In the genomic region with DNA sequence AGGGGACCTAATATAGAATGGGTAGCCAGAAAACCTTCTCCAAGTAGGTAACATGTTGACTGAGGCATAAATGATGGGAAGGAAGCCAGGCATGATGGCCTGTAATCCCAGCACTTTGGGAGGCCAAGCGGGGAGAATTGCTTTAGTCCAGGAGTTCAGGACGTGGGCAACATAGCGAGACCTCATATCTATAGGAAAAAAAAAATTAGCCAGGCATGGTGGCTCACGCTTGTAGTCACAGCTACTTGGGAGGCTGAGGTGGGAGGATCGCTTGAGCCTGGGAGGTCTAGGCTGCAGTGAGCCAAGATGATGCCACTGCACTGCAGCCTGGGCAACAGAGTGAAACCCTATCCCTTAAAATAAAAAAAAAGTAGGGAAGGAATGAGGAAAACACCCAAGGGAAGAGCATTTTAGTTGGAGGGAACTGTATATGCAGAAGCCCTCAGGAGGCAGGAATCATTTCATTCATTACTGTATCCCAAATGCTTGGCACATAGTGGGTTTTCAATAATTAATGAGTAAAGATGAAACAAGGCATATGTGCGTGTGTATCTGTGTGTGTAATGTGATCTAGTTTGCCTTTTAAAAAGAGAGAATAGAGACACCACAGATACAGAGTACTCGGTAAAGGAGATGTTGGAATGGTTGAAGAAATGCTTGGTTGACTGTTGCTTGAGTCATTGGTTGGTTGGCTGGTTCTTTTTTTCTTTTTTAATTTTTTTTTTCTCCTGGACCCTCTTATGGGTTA, we compare ENCODE assay signal across 16 cellular contexts. TPM values are rescaled to one million over a fixed set of nuclear protein-coding genes. Genes with fewer than 3 reads are reported as not detected.
A peak's percentile ranks its signal among the peaks of the same experiment; 100 is the strongest.
DNase-seq lines count a peak whose midpoint lies in the region; ATAC-seq, FAIRE-seq and TF ChIP-seq lines count a peak whose summit lies in the region.
"Had no signal": no experiment of that assay in that cellular context is flagged by ENCODE, and none has a peak within 500 bp of the region (broad histone marks: within the 10 kb centered on the region; RNA-seq: fewer than 3 reads in every experiment).

No MANE protein-coding gene starts in this region.

- peaks cover 5% of the 10 kb centered on the region for H3K27me3 Mint-ChIP-seq in activated CD4-positive, alpha-beta T cell treated with anti-CD3 and anti-CD28 coated beads, Interleukin-2, amount 10 ng/mL, durations not matched to agents 7 days and 5 days
- peaks cover 6% of the 10 kb centered on the region for H3K27me3 Mint-ChIP-seq in IgD-negative memory B cell

- CTCF ChIA-PET in activated CD4-positive, alpha-beta T cell treated with anti-CD3 and anti-CD28 coated beads, Interleukin-2, amount 10 ng/mL, durations not matched to agents 7 days and 5 days (lab: Charles Lee), result no interaction called here
- CTCF ChIA-PET in GM12878 (lab: Yijun Ruan, JAX), result interaction anchor here (1.1 to 2.2 kb wide), 2 partner anchors 34 to 51 kb away, joined by 3 to 4 read pairs; a partner anchor contains a TSS

- TF ChIP-seq CTCF in GM12878 (IDR thresholded peaks at IDR 0.05 in 2 of 3, conservative IDR thresholded peaks at IDR 0.05 in 1 of 3; ENCODE audit: control insufficient read depth in 2 of 3, extremely low read depth in 1 of 3, insufficient read depth in 1 of 3, low read depth in 3 of 3, low read length in 3 of 3) (no peak), neutrophil (IDR thresholded peaks at IDR 0.05) (no peak), heart left ventricle (IDR thresholded peaks at IDR 0.05) (no peak)

- peak overlapping the region; percentile 34 for H3K27ac Mint-ChIP-seq in activated CD4-positive, alpha-beta T cell treated with anti-CD3 and anti-CD28 coated beads, Interleukin-2, amount 10 ng/mL, durations not matched to agents 7 days and 5 days
- peak overlapping the region in 2 of 3 donors; percentile 73 to 98 for H3K27ac Mint-ChIP-seq in IgD-negative memory B cell

- TF ChIP-seq RAD21 in GM12878 (IDR thresholded peaks at IDR 0.05; ENCODE audit: insufficient read depth, low read depth, low read length), result no peak

- RAD21 ChIA-PET in GM12878 (lab: Charles Lee; ENCODE audit: unreplicated experiment), result no interaction called here

- TF ChIP-seq POLR2A in GM12878 (IDR thresholded peaks at IDR 0.05; ENCODE audit: low read depth, low read length) (no peak), heart left ventricle (IDR thresholded peaks at IDR 0.05) (no peak)

- H3K9me3 ChIP-seq in GM12878 (replicated peaks; ENCODE audit: control insufficient read depth, insufficient read depth, low read length) (no peaks in the 10 kb centered on the region), neutrophil (no peaks in the 10 kb centered on the region), heart left ventricle (no peaks in the 10 kb centered on the region)
- H3K9me3 ChIP-seq: suprapubic skin had no signal

- DNase-seq in activated CD4-positive, alpha-beta T cell treated with anti-CD3 and anti-CD28 coated beads, Interleukin-2, amount 10 ng/mL, durations not matched to agents 7 days and 5 days, result no peak
- DNase-seq in activated CD4-positive, alpha-beta T cell treated with anti-CD3 and anti-CD28 coated beads for 48 hours, result no peak
- DNase-seq in GM12878 (ENCODE audit: low read depth, low spot score) (no peak), heart left ventricle (no peak), inferior parietal cortex (ENCODE audit: extremely low spot score) (no peak)
- DNase-seq: ACHN; activated CD4-positive, alpha-beta T cell treated with anti-CD3 and anti-CD28 coated beads, Interleukin-2, amount 50 U/mL, for 4 hours; small intestine had no signal

- no peak overlapping the region for H3K27ac ChIP-seq in GM12878 (ENCODE audit: control insufficient read depth, insufficient read depth)
- peak overlapping the region; percentile 8 for H3K27ac ChIP-seq in neutrophil
- peak overlapping the region in 4 of 12 donors; percentile 91 to 98 (median 95) for H3K27ac ChIP-seq in heart left ventricle
- H3K27ac ChIP-seq: suprapubic skin had no signal

- 86% methylated on average over 7 of the region's 7 CpGs for WGBS in GM12878 (ENCODE audit: insufficient coverage, insufficient replicate concordance, low lambda C conversion rate, missing lambda C conversion rate)
- 91 to 97% (median 95%) methylated on average over 7 of the region's 7 CpGs for WGBS in heart left ventricle, 4 donors

- peaks cover 53% of the 10 kb centered on the region for H3K79me2 ChIP-seq in GM12878 (ENCODE audit: control insufficient read depth, insufficient read depth, low read length)

- no peaks in the 10 kb centered on the region for H3K9me3 Mint-ChIP-seq in activated CD4-positive, alpha-beta T cell treated with anti-CD3 and anti-CD28 coated beads, Interleukin-2, amount 10 ng/mL, durations not matched to agents 7 days and 5 days
- peaks cover 0 to 7% (median 0%) of the 10 kb centered on the region in 3 donors for H3K9me3 Mint-ChIP-seq in IgD-negative memory B cell

- peaks cover 38% of the 10 kb centered on the region for H3K36me3 Mint-ChIP-seq in activated CD4-positive, alpha-beta T cell treated with anti-CD3 and anti-CD28 coated beads, Interleukin-2, amount 10 ng/mL, durations not matched to agents 7 days and 5 days (ENCODE audit: low read depth)
- peaks cover 2% of the 10 kb centered on the region for H3K36me3 Mint-ChIP-seq in IgD-negative memory B cell

- POLR2A ChIA-PET in activated CD4-positive, alpha-beta T cell treated with anti-CD3 and anti-CD28 coated beads, Interleukin-2, amount 10 ng/mL, durations not matched to agents 7 days and 5 days (lab: Charles Lee), result no interaction called here
- POLR2A ChIA-PET in GM12878 (lab: Charles Lee), result interaction anchor here (4.7 to 5.8 kb wide), 2 partner anchors 35 to 62 kb away, joined by 30 to 113 read pairs; a partner anchor contains a TSS

- H3K4me1 Mint-ChIP-seq in activated CD4-positive, alpha-beta T cell treated with anti-CD3 and anti-CD28 coated beads, Interleukin-2, amount 10 ng/mL, durations not matched to agents 7 days and 5 days, result peaks cover 50% of the 10 kb centered on the region
- H3K4me1 Mint-ChIP-seq in IgD-negative memory B cell, result peaks cover 23 to 36% (median 29%) of the 10 kb centered on the region in 3 donors

- H3K4me2 ChIP-seq in GM12878 (ENCODE audit: control insufficient read depth, insufficient read depth), result peak overlapping the region; percentile 49

- H4K20me1 ChIP-seq in GM12878 (ENCODE audit: control insufficient read depth, insufficient read depth), result no peaks in the 10 kb centered on the region

- H3K27me3 ChIP-seq in GM12878 (replicated peaks in 1 of 2; ENCODE audit: control insufficient read depth in 2 of 2, insufficient read depth in 2 of 2, low read length in 1 of 2) (no peaks in the 10 kb centered on the region), neutrophil (peaks cover 8% of the 10 kb centered on the region), heart left ventricle (no peaks in the 10 kb centered on the region)
- H3K27me3 ChIP-seq: suprapubic skin had no signal

- H3K4me3 Mint-ChIP-seq in activated CD4-positive, alpha-beta T cell treated with anti-CD3 and anti-CD28 coated beads, Interleukin-2, amount 10 ng/mL, durations not matched to agents 7 days and 5 days, result no peak overlapping the region
- peak overlapping the region in 1 of 4 donors; percentile 96 for H3K4me3 Mint-ChIP-seq in IgD-negative memory B cell

- H3K9ac ChIP-seq in GM12878 (ENCODE audit: control insufficient read depth, insufficient read depth, low read length), result no peak overlapping the region

- no TSS peak for BruUV-seq in GM12878 (replicated peaks; lab: Mats Ljungman, UMichigan)

- intact Hi-C loops in GM12878 (cut with micrococcal nuclease; ENCODE audit: unreplicated experiment), result no loop called here
- intact Hi-C loops in heart left ventricle (cut with DNase I), result loop anchor here in 1 of 10 donors (10.0 kb wide), 1 partner anchor 203 kb away; no protein-coding TSS in a partner anchor

- no peak for FAIRE-seq in GM12878 (lab: Jason Lieb, UNC)
- FAIRE-seq: small intestine had no signal

- peaks cover 15% of the 10 kb centered on the region for H3K4me1 ChIP-seq in GM12878 (ENCODE audit: control insufficient read depth, insufficient read depth, low read length)
- peaks cover 11 to 18% of the 10 kb centered on the region in 2 experiments for H3K4me1 ChIP-seq in neutrophil (ENCODE audit: control insufficient read depth in 1 of 2, insufficient read depth in 1 of 2, low read depth in 1 of 2, low read length in 1 of 2)
- peaks cover 0 to 29% (median 18%) of the 10 kb centered on the region in 12 donors for H3K4me1 ChIP-seq in heart left ventricle

- no peak overlapping the region for H2AFZ ChIP-seq in GM12878 (ENCODE audit: control insufficient read depth, low read depth, low read length)

- SMC1A ChIA-PET in GM12878 (lab: Charles Lee; ENCODE audit: uncharacterized antibody, unreplicated experiment), result no interaction called here

- in situ Hi-C loops in GM12878 (cut with MboI), result loop anchor here (10.0 kb wide), 1 partner anchor 203 kb away; no protein-coding TSS in a partner anchor

- TF ChIP-seq EP300 in GM12878 (IDR thresholded peaks at IDR 0.05; ENCODE audit: borderline replicate concordance in 1 of 2, control insufficient read depth in 1 of 2, low read depth in 2 of 2, low read length in 2 of 2), result no peak

- H3K36me3 ChIP-seq in GM12878 (ENCODE audit: control insufficient read depth in 2 of 2, insufficient read depth in 2 of 2, low read length in 1 of 2) (peaks cover 9 to 14% of the 10 kb centered on the region in 2 experiments; a peak in 3 of 4 replicates), neutrophil (no peaks in the 10 kb centered on the region), heart left ventricle (peaks cover 0 to 14% (median 9%) of the 10 kb centered on the region in 9 donors)

- ATAC-seq in GM12878 (no peak), heart left ventricle (no peak), HG02759 (IDR thresholded peaks at IDR 0.05; ENCODE audit: unreplicated experiment) (no peak)
- ATAC-seq: activated naive CD4-positive, alpha-beta T cell treated with anti-CD3 and anti-CD28 coated beads, Interleukin-2, amount 50 U/mL, for 72 hours had no signal

- peak overlapping the region; percentile 92; the same call in 1 of the 2 replicates for H3K4me3 ChIP-seq in GM12878
- no peak overlapping the region for H3K4me3 ChIP-seq in neutrophil (ENCODE audit: low read depth in 1 of 2, low read length in 1 of 2)
- no peak overlapping the region for H3K4me3 ChIP-seq in heart left ventricle
- H3K4me3 ChIP-seq: lung, suprapubic skin had no signal

RNA-seq across cellular contexts. Expression of a gene that starts 2.2 kb away (rescaled TPM):
- total RNA-seq in activated CD4-positive, alpha-beta T cell treated with anti-CD3 and anti-CD28 coated beads, Interleukin-2, amount 10 ng/mL, durations not matched to agents 7 days and 5 days, result 100 to 1,000 TPM; 111 to 127 TPM
- 62.9 TPM for polyA plus RNA-seq in IgD-negative memory B cell
- 54.2 and 56.0 TPM in 2 replicates for total RNA-seq in GM12878 (2013; cell fraction: nucleolus; rRNA removed)
- 90.7 and 95.6 TPM in 2 replicates for total RNA-seq in GM12878 (2014; rRNA removed)
- 46.5 and 50.1 TPM in 2 replicates for total RNA-seq in GM12878 (2014; rRNA removed; fragmentation: Illumina TruSeq; extraction: Trizol)
- total RNA-seq in GM12878 (2021), result 102 and 108 TPM in 2 replicates
- 25.0 TPM for polyA plus RNA-seq in GM12878 (2011; ENCODE audit: low read depth)
- 13.7 and 35.5 TPM in 2 replicates for polyA plus RNA-seq in GM12878 (2011; rRNA removed)
- 39.4 and 41.4 TPM in 2 replicates for polyA plus RNA-seq in GM12878 (2011; cell fraction: cytosol; rRNA removed)
- polyA plus RNA-seq in GM12878 (2011; cell fraction: nucleus; rRNA removed), result 25.1 and 36.3 TPM in 2 replicates
- 50.6 and 56.6 TPM in 2 replicates for polyA plus RNA-seq in GM12878 (2012)
- 40.8 and 67.7 TPM in 2 replicates for polyA plus RNA-seq in GM12878 (2014; fragmentation: Illumina TruSeq; extraction: Trizol)
- 10 to 100 TPM; 19.5 to 22.0 TPM for polyA plus RNA-seq in GM12878 (2014; fragmentation: Nextera tagmentation; extraction: Ambion mirVana)
- polyA plus RNA-seq in GM12878 (2014; rRNA removed), result 66.1 and 77.7 TPM in 2 replicates
- 100 to 1,000 TPM; 105 to 110 TPM for polyA plus RNA-seq in GM12878 (2016; fragmentation: Nextera tagmentation; extraction: Ambion mirVana)
- 24.5 and 36.2 TPM in 2 replicates for polyA minus RNA-seq in GM12878 (2011; rRNA and poly(A)+ RNA removed)
- 23.4 and 24.3 TPM in 2 replicates for polyA minus RNA-seq in GM12878 (2011; cell fraction: cytosol; rRNA and poly(A)+ RNA removed)
- 13.4 and 30.9 TPM in 2 replicates for polyA minus RNA-seq in GM12878 (2011; cell fraction: nucleus; rRNA and poly(A)+ RNA removed)
- total RNA-seq in heart left ventricle, result 10 to 100 TPM; 24.6 to 61.9 (median 33.3) TPM
- polyA plus RNA-seq in heart left ventricle, result 10 to 100 TPM; 14.0 to 30.3 TPM

RNA-seq across cellular contexts. Expression of a gene that starts 2.5 kb away (rescaled TPM):
- total RNA-seq in activated CD4-positive, alpha-beta T cell treated with anti-CD3 and anti-CD28 coated beads, Interleukin-2, amount 10 ng/mL, durations not matched to agents 7 days and 5 days, result 10 to 100 TPM; 10.5 to 12.1 TPM
- polyA plus RNA-seq in IgD-negative memory B cell (3.4 TPM), GM12878 (2011; rRNA removed) (122 and 133 TPM in 2 replicates), GM12878 (2014; fragmentation: Illumina TruSeq; extraction: Trizol) (38.1 and 41.1 TPM in 2 replicates), GM12878 (2014; fragmentation: Nextera tagmentation; extraction: Ambion mirVana) (10 to 100 TPM in 1 of 2 experiments, 1 to 10 TPM in 1; 9.1 to 10.1 TPM), GM12878 (2014; rRNA removed) (55.2 and 63.1 TPM in 2 replicates), GM12878 (2016; fragmentation: Nextera tagmentation; extraction: Ambion mirVana) (10 to 100 TPM; 16.3 to 19.0 TPM), heart left ventricle (10 to 100 TPM; 16.0 to 30.5 TPM)
- total RNA-seq in GM12878 (2013; cell fraction: nucleolus; rRNA removed), result 30.9 and 34.7 TPM in 2 replicates
- total RNA-seq in GM12878 (2014; rRNA removed) (24.8 and 29.0 TPM in 2 replicates), GM12878 (2014; rRNA removed; fragmentation: Illumina TruSeq; extraction: Trizol) (16.7 and 17.6 TPM in 2 replicates), GM12878 (2021) (82.1 and 83.1 TPM in 2 replicates), heart left ventricle (10 to 100 TPM in 2 of 9 donors, 1 to 10 TPM in 7; 3.9 to 33.0 (median 8.2) TPM)
- polyA plus RNA-seq in GM12878 (2011; ENCODE audit: low read depth), result 74.7 TPM
- 117 and 157 TPM in 2 replicates for polyA plus RNA-seq in GM12878 (2011; cell fraction: cytosol; rRNA removed)
- 263 and 301 TPM in 2 replicates for polyA plus RNA-seq in GM12878 (2011; cell fraction: nucleus; rRNA removed)
- 136 and 179 TPM in 2 replicates for polyA plus RNA-seq in GM12878 (2012)
- polyA minus RNA-seq in GM12878 (2011; rRNA and poly(A)+ RNA removed), result 24.1 and 57.3 TPM in 2 replicates
- 65.8 and 83.5 TPM in 2 replicates for polyA minus RNA-seq in GM12878 (2011; cell fraction: cytosol; rRNA and poly(A)+ RNA removed)
- 15.8 and 26.1 TPM in 2 replicates for polyA minus RNA-seq in GM12878 (2011; cell fraction: nucleus; rRNA and poly(A)+ RNA removed)

RNA-seq across cellular contexts. Expression of a gene that starts 29.5 kb away (rescaled TPM):
- total RNA-seq in activated CD4-positive, alpha-beta T cell treated with anti-CD3 and anti-CD28 coated beads, Interleukin-2, amount 10 ng/mL, durations not matched to agents 7 days and 5 days, result not detected
- polyA plus RNA-seq in IgD-negative memory B cell (not detected), GM12878 (2011; rRNA removed) (not detected in 2 replicates), GM12878 (2014; fragmentation: Illumina TruSeq; extraction: Trizol) (not detected in 2 replicates), GM12878 (2014; fragmentation: Nextera tagmentation; extraction: Ambion mirVana) (not detected), GM12878 (2014; rRNA removed) (not detected in 2 replicates), GM12878 (2016; fragmentation: Nextera tagmentation; extraction: Ambion mirVana) (not detected), heart left ventricle (under 1 TPM; 0.22 to 0.80 TPM)
- not detected in 2 replicates for total RNA-seq in GM12878 (2013; cell fraction: nucleolus; rRNA removed)
- total RNA-seq in GM12878 (2014; rRNA removed) (not detected in 2 replicates), GM12878 (2014; rRNA removed; fragmentation: Illumina TruSeq; extraction: Trizol) (not detected in 2 replicates), GM12878 (2021) (not detected in 2 replicates), heart left ventricle (1 to 10 TPM in 5 of 9 donors, under 1 TPM in 2, not detected in 2; 0.37 to 3.0 (median 1.2) TPM)
- polyA plus RNA-seq in GM12878 (2011; ENCODE audit: low read depth), result not detected
- not detected in 2 replicates for polyA plus RNA-seq in GM12878 (2011; cell fraction: cytosol; rRNA removed)
- not detected in 2 replicates for polyA plus RNA-seq in GM12878 (2011; cell fraction: nucleus; rRNA removed)
- polyA plus RNA-seq in GM12878 (2012), result not detected in 2 replicates
- polyA minus RNA-seq in GM12878 (2011; rRNA and poly(A)+ RNA removed), result not detected in 2 replicates
- polyA minus RNA-seq in GM12878 (2011; cell fraction: cytosol; rRNA and poly(A)+ RNA removed), result not detected in 2 replicates
- polyA minus RNA-seq in GM12878 (2011; cell fraction: nucleus; rRNA and poly(A)+ RNA removed), result not detected in 2 replicates
- total RNA-seq: activated naive CD4-positive, alpha-beta T cell treated with anti-CD3 and anti-CD28 coated beads, Interleukin-2, amount 50 U/mL, for 72 hours; NCI-H460; T-helper 1 cell treated with Interleukin-12 subunit alpha and Interleukin-12 subunit beta and Interleukin-4 antibody, amounts not matched to agents 30 ng/mL and 1 ng/mL, for 36 hours had no signal

RNA-seq across cellular contexts. Expression of a gene that starts 34.8 kb away (rescaled TPM):
- 1 to 10 TPM; 3.7 to 4.2 TPM for total RNA-seq in activated CD4-positive, alpha-beta T cell treated with anti-CD3 and anti-CD28 coated beads, Interleukin-2, amount 10 ng/mL, durations not matched to agents 7 days and 5 days
- polyA plus RNA-seq in IgD-negative memory B cell, result 0.39 TPM
- total RNA-seq in GM12878 (2013; cell fraction: nucleolus; rRNA removed), result 73.8 and 88.4 TPM in 2 replicates
- total RNA-seq in GM12878 (2014; rRNA removed), result 39.1 and 51.0 TPM in 2 replicates
- 16.2 and 17.4 TPM in 2 replicates for total RNA-seq in GM12878 (2014; rRNA removed; fragmentation: Illumina TruSeq; extraction: Trizol)
- total RNA-seq in GM12878 (2021), result 80.0 and 82.6 TPM in 2 replicates
- polyA plus RNA-seq in GM12878 (2011; ENCODE audit: low read depth), result 16.2 TPM
- 37.4 and 83.8 TPM in 2 replicates for polyA plus RNA-seq in GM12878 (2011; rRNA removed)
- 134 and 171 TPM in 2 replicates for polyA plus RNA-seq in GM12878 (2011; cell fraction: cytosol; rRNA removed)
- 271 and 308 TPM in 2 replicates for polyA plus RNA-seq in GM12878 (2011; cell fraction: nucleus; rRNA removed)
- 49.6 and 88.7 TPM in 2 replicates for polyA plus RNA-seq in GM12878 (2012)
- polyA plus RNA-seq in GM12878 (2014; fragmentation: Illumina TruSeq; extraction: Trizol), result 4.8 and 20.1 TPM in 2 replicates
- under 1 TPM; 0.62 to 1.00 TPM for polyA plus RNA-seq in GM12878 (2014; fragmentation: Nextera tagmentation; extraction: Ambion mirVana)
- 42.5 and 53.3 TPM in 2 replicates for polyA plus RNA-seq in GM12878 (2014; rRNA removed)
- polyA plus RNA-seq in GM12878 (2016; fragmentation: Nextera tagmentation; extraction: Ambion mirVana), result 10 to 100 TPM; 43.0 to 45.5 TPM
- polyA minus RNA-seq in GM12878 (2011; rRNA and poly(A)+ RNA removed), result 56.8 and 118 TPM in 2 replicates
- 132 and 154 TPM in 2 replicates for polyA minus RNA-seq in GM12878 (2011; cell fraction: cytosol; rRNA and poly(A)+ RNA removed)
- polyA minus RNA-seq in GM12878 (2011; cell fraction: nucleus; rRNA and poly(A)+ RNA removed), result 56.3 and 66.6 TPM in 2 replicates
- 10 to 100 TPM in 2 of 9 donors, under 1 TPM in 4, not detected in 3; 0.27 to 21.6 (median 0.64) TPM for total RNA-seq in heart left ventricle
- polyA plus RNA-seq in heart left ventricle, result under 1 TPM in 1 of 2 donors, not detected in 1; 0.30 TPM
- total RNA-seq: NCI-H460 had no signal

RNA-seq across cellular contexts. Expression of a gene that starts 54.0 kb away (rescaled TPM):
- 10 to 100 TPM; 33.2 to 33.8 TPM for total RNA-seq in activated CD4-positive, alpha-beta T cell treated with anti-CD3 and anti-CD28 coated beads, Interleukin-2, amount 10 ng/mL, durations not matched to agents 7 days and 5 days
- 19.1 TPM for polyA plus RNA-seq in IgD-negative memory B cell
- 24.8 and 29.4 TPM in 2 replicates for total RNA-seq in GM12878 (2013; cell fraction: nucleolus; rRNA removed)
- 3.5 and 3.6 TPM in 2 replicates for total RNA-seq in GM12878 (2014; rRNA removed)
- total RNA-seq in GM12878 (2014; rRNA removed; fragmentation: Illumina TruSeq; extraction: Trizol), result 3.1 and 3.2 TPM in 2 replicates
- total RNA-seq in GM12878 (2021), result 20.4 and 20.9 TPM in 2 replicates
- polyA plus RNA-seq in GM12878 (2011; ENCODE audit: low read depth), result 36.4 TPM
- polyA plus RNA-seq in GM12878 (2011; rRNA removed), result 11.7 and 18.9 TPM in 2 replicates
- polyA plus RNA-seq in GM12878 (2011; cell fraction: cytosol; rRNA removed), result 21.8 and 25.4 TPM in 2 replicates
- 93.9 and 98.8 TPM in 2 replicates for polyA plus RNA-seq in GM12878 (2011; cell fraction: nucleus; rRNA removed)
- polyA plus RNA-seq in GM12878 (2012), result 45.9 and 50.1 TPM in 2 replicates
- polyA plus RNA-seq in GM12878 (2014; fragmentation: Illumina TruSeq; extraction: Trizol), result 8.6 and 10.9 TPM in 2 replicates
- polyA plus RNA-seq in GM12878 (2014; fragmentation: Nextera tagmentation; extraction: Ambion mirVana), result under 1 TPM; 0.42 to 0.52 TPM
- 17.4 and 22.3 TPM in 2 replicates for polyA plus RNA-seq in GM12878 (2014; rRNA removed)
- polyA plus RNA-seq in GM12878 (2016; fragmentation: Nextera tagmentation; extraction: Ambion mirVana), result 10 to 100 TPM; 11.5 to 13.2 TPM
- 11.3 and 21.0 TPM in 2 replicates for polyA minus RNA-seq in GM12878 (2011; rRNA and poly(A)+ RNA removed)
- polyA minus RNA-seq in GM12878 (2011; cell fraction: cytosol; rRNA and poly(A)+ RNA removed), result 9.3 and 10.2 TPM in 2 replicates
- 18.5 and 22.0 TPM in 2 replicates for polyA minus RNA-seq in GM12878 (2011; cell fraction: nucleus; rRNA and poly(A)+ RNA removed)
- 10 to 100 TPM; 30.1 to 54.8 (median 39.8) TPM for total RNA-seq in heart left ventricle
- polyA plus RNA-seq in heart left ventricle, result 10 to 100 TPM; 30.7 to 35.9 TPM
